24 cellular contexts compared by ENCODE assay signal in the genomic region with DNA sequence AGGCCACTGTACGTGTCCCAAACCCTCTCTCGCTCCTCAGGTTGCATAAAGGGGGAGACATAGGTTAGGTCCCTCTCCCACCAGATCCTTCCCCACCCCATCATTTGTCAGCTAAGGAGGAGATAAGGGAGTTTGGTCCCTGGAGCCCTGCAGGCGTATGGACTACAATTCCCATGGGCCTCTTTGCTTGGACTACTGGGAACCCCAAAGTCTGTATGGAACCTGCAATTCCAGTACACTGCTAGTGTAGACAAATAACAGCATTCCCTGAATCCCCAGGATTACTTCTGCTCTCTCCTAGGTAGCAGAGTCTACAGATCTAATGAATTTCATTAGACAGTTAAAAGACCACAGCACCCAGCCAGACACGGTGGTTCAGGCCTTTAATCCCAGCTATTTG. TPM values are rescaled to one million over a fixed set of nuclear protein-coding genes. Genes with fewer than 3 reads are reported as not detected.
"Had no signal": no experiment of that assay in that cellular context is flagged by ENCODE, and none has a peak within 500 bp of the region (broad histone marks: within the 10 kb centered on the region; RNA-seq: fewer than 3 reads in every experiment).

No MANE protein-coding gene starts in this region.

- ATAC-seq: gastroesophageal sphincter; left lobe of liver; mucosa of descending colon; naive thymus-derived CD8-positive, alpha-beta T cell; stimulated activated naive B cell treated with anti-CD40 and anti-IgM and Interleukin-4, amounts not matched to agents 10 μg/mL and 1 μg/mL and 100 μg/mL, for 72 hours; stimulated activated naive CD8-positive, alpha-beta T cell treated with anti-CD3 and anti-CD28 coated beads, Interleukin-15, amount 100 ng/mL, for 72 hours; upper lobe of right lung had no signal

- DNase-seq: esophagus squamous epithelium; foreskin fibroblast; glutamatergic neuron; islet precursor cell; mucosa of descending colon; naive thymus-derived CD8-positive, alpha-beta T cell; sigmoid colon; stimulated activated CD4-positive, alpha-beta T cell treated with anti-CD3 and anti-CD28 coated beads, Interleukin-2, amount 100 ng/mL, for 24 hours; stimulated activated CD4-positive, alpha-beta T cell treated with anti-CD3 and anti-CD28 coated beads, Interleukin-4, amount 100 ng/mL, for 4 hours; stimulated activated naive B cell treated with anti-CD40 and anti-IgM and Interleukin-4, amounts not matched to agents 10 μg/mL and 1 μg/mL and 100 μg/mL, for 72 hours; stimulated activated naive CD8-positive, alpha-beta T cell treated with anti-CD3 and anti-CD28 coated beads, Interleukin-15, amount 100 ng/mL, for 72 hours; testis; upper lobe of right lung had no signal

- H3K4me1 ChIP-seq: gastroesophageal sphincter, sigmoid colon, testis, tibial nerve, upper lobe of right lung, vagina had no signal

- H3K9me3 Mint-ChIP-seq: naive thymus-derived CD8-positive, alpha-beta T cell; stimulated activated naive B cell treated with anti-CD40 and anti-IgM and Interleukin-4, amounts not matched to agents 10 μg/mL and 1 μg/mL and 100 μg/mL, for 72 hours; stimulated activated naive CD8-positive, alpha-beta T cell treated with anti-CD3 and anti-CD28 coated beads, Interleukin-15, amount 100 ng/mL, for 72 hours had no signal

- H3K36me3 ChIP-seq: neutrophil, upper lobe of right lung had no signal

- H3K27me3 ChIP-seq: esophagus squamous epithelium, gastroesophageal sphincter, neutrophil, sigmoid colon, testis, tibial nerve, upper lobe of right lung, vagina had no signal

- H3K27ac Mint-ChIP-seq: naive thymus-derived CD8-positive, alpha-beta T cell; stimulated activated naive B cell treated with anti-CD40 and anti-IgM and Interleukin-4, amounts not matched to agents 10 μg/mL and 1 μg/mL and 100 μg/mL, for 72 hours had no signal

- H3K4me3 Mint-ChIP-seq: naive thymus-derived CD8-positive, alpha-beta T cell; stimulated activated naive B cell treated with anti-CD40 and anti-IgM and Interleukin-4, amounts not matched to agents 10 μg/mL and 1 μg/mL and 100 μg/mL, for 72 hours; stimulated activated naive CD8-positive, alpha-beta T cell treated with anti-CD3 and anti-CD28 coated beads, Interleukin-15, amount 100 ng/mL, for 72 hours had no signal

- H3K4me3 ChIP-seq: esophagus squamous epithelium, gastroesophageal sphincter, mucosa of descending colon, sigmoid colon, skin epidermis, testis, tibial nerve, upper lobe of right lung, vagina had no signal

- H3K9me3 ChIP-seq: esophagus squamous epithelium, gastroesophageal sphincter, mucosa of descending colon, neutrophil, sigmoid colon, testis, tibial nerve, upper lobe of right lung, vagina had no signal

- H3K4me1 Mint-ChIP-seq: naive thymus-derived CD8-positive, alpha-beta T cell; stimulated activated naive B cell treated with anti-CD40 and anti-IgM and Interleukin-4, amounts not matched to agents 10 μg/mL and 1 μg/mL and 100 μg/mL, for 72 hours; stimulated activated naive CD8-positive, alpha-beta T cell treated with anti-CD3 and anti-CD28 coated beads, Interleukin-15, amount 100 ng/mL, for 72 hours had no signal

- H3K27ac ChIP-seq: esophagus squamous epithelium, gastroesophageal sphincter, neutrophil, sigmoid colon, skin epidermis, testis, upper lobe of right lung, vagina had no signal

- H3K27me3 Mint-ChIP-seq: naive thymus-derived CD8-positive, alpha-beta T cell; stimulated activated naive B cell treated with anti-CD40 and anti-IgM and Interleukin-4, amounts not matched to agents 10 μg/mL and 1 μg/mL and 100 μg/mL, for 72 hours; stimulated activated naive CD8-positive, alpha-beta T cell treated with anti-CD3 and anti-CD28 coated beads, Interleukin-15, amount 100 ng/mL, for 72 hours had no signal

RNA-seq across cellular contexts. Expression of a gene that starts 16.1 kb away (rescaled TPM):
- polyA plus RNA-seq: neural cell had no signal

RNA-seq across cellular contexts. Expression of a gene that starts 46.3 kb away (rescaled TPM):
- total RNA-seq: epithelial cell of proximal tubule; esophagus squamous epithelium; left lobe of liver; lower leg skin; naive thymus-derived CD8-positive, alpha-beta T cell; osteoblast; upper lobe of right lung; vagina had no signal
- polyA plus RNA-seq: mammary epithelial cell, neural cell had no signal
